23 cellular contexts compared by ENCODE assay signal in genomic region chr2:85899284-85899683, GRCh38. TPM values are rescaled to one million over a fixed set of nuclear protein-coding genes. Genes with fewer than 3 reads are reported as not detected.
A peak's percentile ranks its signal among the peaks of the same experiment; 100 is the strongest.
DNase-seq lines count a peak whose midpoint lies in the region; TF ChIP-seq lines count a peak whose summit lies in the region.
"Had no signal": no experiment of that assay in that cellular context is flagged by ENCODE, and none has a peak within 500 bp of the region (broad histone marks: within the 10 kb centered on the region; RNA-seq: fewer than 3 reads in every experiment).

No MANE protein-coding gene starts in this region.

- peak overlapping the region in 5 of 8 donors; percentile 23 to 88 (median 69) for H3K27ac Mint-ChIP-seq in CD8-positive, alpha-beta memory T cell

- H3K36me3 ChIP-seq in CD8-positive, alpha-beta memory T cell (ENCODE audit: insufficient read depth, low read length) = no peaks in the 10 kb centered on the region

- intact Hi-C loops in dorsolateral prefrontal cortex (cut with DNase I) = no loop called here

- CTCF ChIA-PET in CD8-positive, alpha-beta memory T cell (lab: Charles Lee) = interaction anchor here (0.7 to 4.9 kb wide), 3 partner anchors 10 to 180 kb away, joined by 3 to 28 read pairs (median 3); partner anchors contain the start of gene ST3GAL5

- H3K9me3 ChIP-seq in CD8-positive, alpha-beta memory T cell (ENCODE audit: low read length) = no peaks in the 10 kb centered on the region

- POLR2A ChIA-PET in CD8-positive, alpha-beta memory T cell (lab: Charles Lee) = no interaction called here

- H3K4me1 Mint-ChIP-seq in CD8-positive, alpha-beta memory T cell = peaks cover 18 to 23% (median 20%) of the 10 kb centered on the region in 3 donors

- H3K27ac ChIP-seq in CD8-positive, alpha-beta memory T cell (ENCODE audit: low read depth, low read length) = no peak overlapping the region
- H3K27ac ChIP-seq in dorsolateral prefrontal cortex (peak overlapping the region in 55 of 59 donors; percentile 13 to 100 (median 96)), substantia nigra (ENCODE audit: low read depth, low read length, poor library complexity, severe bottlenecking) (peak overlapping the region; percentile 98)
- H3K27ac ChIP-seq: C4-2B, HL-60 had no signal

- TF ChIP-seq CTCF in dorsolateral prefrontal cortex (IDR thresholded peaks at IDR 0.05 in 54 of 56, conservative IDR thresholded peaks at IDR 0.05 in 2 of 56; ENCODE audit: low read depth in 1 of 56, partially characterized antibody in 56 of 56) = no peak

- H3K36me3 Mint-ChIP-seq in CD8-positive, alpha-beta memory T cell = peaks cover 0 to 5% (median 4%) of the 10 kb centered on the region in 3 donors

- no peaks in the 10 kb centered on the region for H3K27me3 ChIP-seq in CD8-positive, alpha-beta memory T cell (ENCODE audit: insufficient read depth, low read length, poor library complexity, severe bottlenecking)
- H3K27me3 ChIP-seq in dorsolateral prefrontal cortex = no peaks in the 10 kb centered on the region

- no peaks in the 10 kb centered on the region for H3K9me3 Mint-ChIP-seq in CD8-positive, alpha-beta memory T cell

- no peak overlapping the region for H3K4me3 Mint-ChIP-seq in CD8-positive, alpha-beta memory T cell

- no peak overlapping the region for H3K4me3 ChIP-seq in CD8-positive, alpha-beta memory T cell (ENCODE audit: low read length)
- H3K4me3 ChIP-seq in dorsolateral prefrontal cortex = no peak overlapping the region
- H3K4me3 ChIP-seq: K562 had no signal

- no peaks in the 10 kb centered on the region for H3K4me1 ChIP-seq in CD8-positive, alpha-beta memory T cell (ENCODE audit: insufficient read depth, low read length)

- peaks cover 0 to under 1% of the 10 kb centered on the region in 2 donors for H3K27me3 Mint-ChIP-seq in CD8-positive, alpha-beta memory T cell

- DNase-seq in DMS79 treated with DMSO at 0.1 percent for 48 hours (lab: John Stamatoyannopoulos, UW) (peak; percentile 38), DMS79 (lab: John Stamatoyannopoulos, UW) (no peak), dorsolateral prefrontal cortex (no peak), substantia nigra (lab: John Stamatoyannopoulos, UW) (no peak), SKM-1 (lab: John Stamatoyannopoulos, UW; ENCODE audit: unreplicated experiment) (no peak), pons (ENCODE audit: low spot score) (no peak)
- DNase-seq in CD8-positive, alpha-beta memory T cell = no peak
- DNase-seq in activated CD8-positive, alpha-beta memory T cell treated with anti-CD3 and anti-CD28 coated beads, Interleukin-2, amount 50 U/mL, for 48 hours = no peak
- DNase-seq: 8988T, COR-L47, DMS 273 treated with DMSO at 0.1 percent for 48 hours, GDM1, GOT3, HCEC 1CT, NCI-H1105, NCI-H146, NCI-H2029, NCI-H226, NCI-H510A treated with DMSO at 0.1 percent for 48 hours, NCI-H748 treated with DMSO at 0.1 percent for 48 hours had no signal

RNA-seq across cellular contexts. Expression of gene ST3GAL5, which starts 10.5 kb away (rescaled TPM):
- total RNA-seq in CD8-positive, alpha-beta memory T cell = 10 to 100 TPM; 11.1 to 11.2 TPM
- polyA plus RNA-seq in CD8-positive, alpha-beta memory T cell = 21.8 TPM
- 100 to 1,000 TPM in 11 of 120 experiments, 10 to 100 TPM in 109; 56.0 to 109 (median 86.7) TPM for total RNA-seq in dorsolateral prefrontal cortex

Comparison
In these comparisons a context has a peak if more than half of its experiments do, and no peak if none do; other contexts are left out.
1. RNA of gene ST3GAL5, which starts 10.5 kb away (total RNA-seq): 56.0 to 109 TPM in dorsolateral prefrontal cortex; 11.1 to 11.2 TPM in CD8-positive, alpha-beta memory T cell; every median in the first group is over 4 times any median in the second.